9 cellular contexts compared by ENCODE assay signal in genomic region chr16:57998484-57998883, GRCh38. TPM values are rescaled to one million over a fixed set of nuclear protein-coding genes. Genes with fewer than 3 reads are reported as not detected.
A peak's percentile ranks its signal among the peaks of the same experiment; 100 is the strongest.
DNase-seq lines count a peak whose midpoint lies in the region; ATAC-seq, FAIRE-seq and TF ChIP-seq lines count a peak whose summit lies in the region.
"Had no signal": no experiment of that assay in that cellular context is flagged by ENCODE, and none has a peak within 500 bp of the region (broad histone marks: within the 10 kb centered on the region; RNA-seq: fewer than 3 reads in every experiment).

No MANE protein-coding gene starts in this region.

- no peaks in the 10 kb centered on the region for H3K36me3 Mint-ChIP-seq in activated naive CD8-positive, alpha-beta T cell treated with anti-CD3 and anti-CD28 coated beads for 36 hours
- peaks cover 18% of the 10 kb centered on the region for H3K36me3 Mint-ChIP-seq in nephron (ENCODE audit: low read depth)

- H3K4me1 ChIP-seq in BE2C (no peaks in the 10 kb centered on the region), Peyer's patch (peaks cover 4 to 24% (median 5%) of the 10 kb centered on the region in 4 donors)

- no peaks in the 10 kb centered on the region for H3K9me3 Mint-ChIP-seq in activated naive CD8-positive, alpha-beta T cell treated with anti-CD3 and anti-CD28 coated beads for 36 hours
- no peaks in the 10 kb centered on the region for H3K9me3 Mint-ChIP-seq in nephron

- H3K36me3 ChIP-seq in BE2C, result 0 out of 2 replicates have a peak, but pooled peaks cover 3% of the 10 kb centered on the region
- H3K36me3 ChIP-seq in Peyer's patch, result peaks cover 0 to 37% (median 0%) of the 10 kb centered on the region in 3 donors

- H3K9me3 ChIP-seq in BE2C (no peaks in the 10 kb centered on the region), Peyer's patch (no peaks in the 10 kb centered on the region)
- H3K9me3 ChIP-seq: SJSA1 had no signal

- TF ChIP-seq POLR2A in Peyer's patch (IDR thresholded peaks at IDR 0.05), result no peak

- H3K27me3 Mint-ChIP-seq in activated naive CD8-positive, alpha-beta T cell treated with anti-CD3 and anti-CD28 coated beads for 36 hours, result no peaks in the 10 kb centered on the region
- no peaks in the 10 kb centered on the region for H3K27me3 Mint-ChIP-seq in nephron (ENCODE audit: low read depth)

- H3K27ac ChIP-seq in Peyer's patch, result peak overlapping the region in 1 of 4 donors; percentile 25

- no peak for FAIRE-seq in frontal cortex (lab: Jason Lieb, UNC)

- H3K4me1 Mint-ChIP-seq in activated naive CD8-positive, alpha-beta T cell treated with anti-CD3 and anti-CD28 coated beads for 36 hours, result peaks cover 38% of the 10 kb centered on the region
- peaks cover 13% of the 10 kb centered on the region for H3K4me1 Mint-ChIP-seq in nephron

- H3K27me3 ChIP-seq in BE2C (no peaks in the 10 kb centered on the region), Peyer's patch (no peaks in the 10 kb centered on the region)
- H3K27me3 ChIP-seq: SJSA1 had no signal

- no peak for TF ChIP-seq CTCF in BE2C (IDR thresholded peaks at IDR 0.05; ENCODE audit: low read depth, low read length)
- TF ChIP-seq CTCF in Peyer's patch (IDR thresholded peaks at IDR 0.05), result no peak
- TF ChIP-seq CTCF in nephron (IDR thresholded peaks at IDR 0.05; ENCODE audit: unreplicated experiment in 3 of 3), result no peak

- H3K4me3 ChIP-seq in BE2C (ENCODE audit: low read depth, low read length), result no peak overlapping the region
- H3K4me3 ChIP-seq in Peyer's patch, result no peak overlapping the region
- H3K4me3 ChIP-seq: SJSA1 had no signal

- peak overlapping the region; percentile 80 for H3K27ac Mint-ChIP-seq in activated naive CD8-positive, alpha-beta T cell treated with anti-CD3 and anti-CD28 coated beads for 36 hours
- no peak overlapping the region for H3K27ac Mint-ChIP-seq in nephron

- ATAC-seq in HG03175 (IDR thresholded peaks at IDR 0.05; ENCODE audit: unreplicated experiment) (no peak), GM21515 (IDR thresholded peaks at IDR 0.05; ENCODE audit: unreplicated experiment) (no peak), HG03442 (IDR thresholded peaks at IDR 0.05; ENCODE audit: unreplicated experiment) (no peak)

- peak overlapping the region; percentile 48 for H3K4me3 Mint-ChIP-seq in activated naive CD8-positive, alpha-beta T cell treated with anti-CD3 and anti-CD28 coated beads for 36 hours
- H3K4me3 Mint-ChIP-seq in nephron, result peak overlapping the region; percentile 78 to 91 (median 90)

- peak; percentile 6 for DNase-seq in BE2C
- DNase-seq in Peyer's patch, result peak; percentile 40 to 80 (median 62)
- peak; percentile 63 for DNase-seq in activated naive CD8-positive, alpha-beta T cell treated with anti-CD3 and anti-CD28 coated beads for 36 hours
- no peak for DNase-seq in frontal cortex (ENCODE audit: low spot score in 2 of 2)

RNA-seq across cellular contexts. Expression of gene ZNF319, which starts 2.0 kb away (rescaled TPM):
- polyA plus RNA-seq in BE2C (2012; ENCODE audit: insufficient read depth, insufficient read length, low read depth), result 7.1 TPM
- total RNA-seq in Peyer's patch (10 to 100 TPM in 2 of 4 donors, 1 to 10 TPM in 2; 3.3 to 12.1 (median 8.4) TPM), frontal cortex (4.9 TPM)
- total RNA-seq in activated naive CD8-positive, alpha-beta T cell treated with anti-CD3 and anti-CD28 coated beads for 36 hours, result 1 to 10 TPM; 6.8 to 7.2 TPM

RNA-seq across cellular contexts. Expression of gene USB1, which starts 2.7 kb away (rescaled TPM):
- polyA plus RNA-seq in BE2C (2012; ENCODE audit: insufficient read depth, insufficient read length, low read depth), result 40.6 TPM
- total RNA-seq in Peyer's patch (10 to 100 TPM; 25.6 to 80.0 (median 42.7) TPM), frontal cortex (3.7 TPM)
- 10 to 100 TPM; 52.6 to 54.2 TPM for total RNA-seq in activated naive CD8-positive, alpha-beta T cell treated with anti-CD3 and anti-CD28 coated beads for 36 hours

RNA-seq across cellular contexts. Expression of gene MMP15, which starts 27.1 kb away (rescaled TPM):
- polyA plus RNA-seq in BE2C (2012; ENCODE audit: insufficient read depth, insufficient read length, low read depth), result 49.0 TPM
- total RNA-seq in Peyer's patch, result 100 to 1,000 TPM in 3 of 4 donors, 10 to 100 TPM in 1; 13.2 to 142 (median 134) TPM
- total RNA-seq in activated naive CD8-positive, alpha-beta T cell treated with anti-CD3 and anti-CD28 coated beads for 36 hours, result under 1 TPM; 0.12 to 0.25 TPM
- 12.2 TPM for total RNA-seq in frontal cortex

RNA-seq across cellular contexts. Expression of gene CNGB1, which starts 27.6 kb away (rescaled TPM):
- 3.8 TPM for polyA plus RNA-seq in BE2C (2012; ENCODE audit: insufficient read depth, insufficient read length, low read depth)
- total RNA-seq in Peyer's patch, result 1 to 10 TPM in 2 of 4 donors, not detected in 2; 1.1 to 2.8 TPM
- total RNA-seq in activated naive CD8-positive, alpha-beta T cell treated with anti-CD3 and anti-CD28 coated beads for 36 hours, result not detected
- 1.2 TPM for total RNA-seq in frontal cortex

Comparison
In these comparisons a context has a peak if more than half of its experiments do, and no peak if none do; other contexts are left out.
1. DNase-seq: peak in BE2C (single experiment), Peyer's patch (3 of 3) and activated naive CD8-positive, alpha-beta T cell treated with anti-CD3 and anti-CD28 coated beads for 36 hours (single experiment); none in frontal cortex (0 of 2).
2. RNA of gene MMP15, which starts 27.1 kb away (total RNA-seq): 13.2 to 142 TPM in Peyer's patch and 12.2 TPM in frontal cortex (single experiment); 0.12 to 0.25 TPM in activated naive CD8-positive, alpha-beta T cell treated with anti-CD3 and anti-CD28 coated beads for 36 hours; every median in the first group is over 10 times any median in the second.